Comparison of ENCODE assay signal across 10 cellular contexts in genomic region chr16:11619327-11619851, GRCh38. TPM values are rescaled to one million over a fixed set of nuclear protein-coding genes. Genes with fewer than 3 reads are reported as not detected.
A peak's percentile ranks its signal among the peaks of the same experiment; 100 is the strongest.
DNase-seq lines count a peak whose midpoint lies in the region; ATAC-seq, FAIRE-seq and TF ChIP-seq lines count a peak whose summit lies in the region.
"Had no signal": no experiment of that assay in that cellular context is flagged by ENCODE, and none has a peak within 500 bp of the region (broad histone marks: within the 10 kb centered on the region; RNA-seq: fewer than 3 reads in every experiment).

No MANE protein-coding gene starts in this region.

- peaks cover 14 to 16% of the 10 kb centered on the region in 2 experiments for H3K4me1 ChIP-seq in K562 (replicated peaks in 1 of 2; ENCODE audit: control insufficient read depth in 2 of 2, insufficient read depth in 2 of 2, low read length in 2 of 2)
- H3K4me1 ChIP-seq in spleen = peaks cover 20 to 72% (median 54%) of the 10 kb centered on the region in 6 donors
- no peaks in the 10 kb centered on the region for H3K4me1 ChIP-seq in PC-3 (ENCODE audit: insufficient read depth, low read length)

- no peaks in the 10 kb centered on the region for H3K9me2 ChIP-seq in PC-3 (replicated peaks; ENCODE audit: low read length)

- H4K20me1 ChIP-seq in K562 (replicated peaks; ENCODE audit: control insufficient read depth, insufficient read depth, low read length) (no peaks in the 10 kb centered on the region), PC-3 (ENCODE audit: low read length) (no peaks in the 10 kb centered on the region)

- CTCF ChIA-PET in K562 (lab: Yijun Ruan, JAX; ENCODE audit: low intra/inter-chr PET ratio) = no interaction called here
- CTCF ChIA-PET in PC-3 (lab: Charles Lee) = no interaction called here

- in situ Hi-C loops in K562 (cut with MboI) = no loop called here

- no peak for TF ChIP-seq EP300 in K562 (IDR thresholded peaks at IDR 0.05; ENCODE audit: low read length)

- H3K27ac ChIP-seq in K562 (ENCODE audit: extremely low read depth, low read depth, low read length) (no peak overlapping the region), spleen (peak overlapping the region; percentile 42 to 93 (median 72)), PC-3 (ENCODE audit: low read length) (no peak overlapping the region)

- H3K79me2 ChIP-seq in K562 (ENCODE audit: control insufficient read depth, insufficient read depth, low read length) (no peaks in the 10 kb centered on the region), PC-3 (ENCODE audit: low read length) (no peaks in the 10 kb centered on the region)

- intact Hi-C loops in K562 (cut with micrococcal nuclease) = no loop called here
- intact Hi-C loops in spleen (cut with DNase I; ENCODE audit: low total_unique reads) = no loop called here
- intact Hi-C loops in PC-3 (cut with micrococcal nuclease) = no loop called here

- no peak for TF ChIP-seq CTCF in K562 (IDR thresholded peaks at IDR 0.05 in 2 of 3, conservative IDR thresholded peaks at IDR 0.05 in 1 of 3; ENCODE audit: insufficient read depth in 2 of 3, low read depth in 1 of 3, low read length in 3 of 3)
- no peak for TF ChIP-seq CTCF in spleen (IDR thresholded peaks at IDR 0.05 in 8 of 11, conservative IDR thresholded peaks at IDR 0.05 in 3 of 11)
- TF ChIP-seq CTCF in PC-3 (conservative IDR thresholded peaks at IDR 0.05; ENCODE audit: low read depth, low read length) = no peak

- H3K4me2 ChIP-seq in K562 (ENCODE audit: insufficient read depth, low read length) (no peak overlapping the region), PC-3 (ENCODE audit: low read length) (no peak overlapping the region)

- no peak overlapping the region for H3K9ac ChIP-seq in K562 (ENCODE audit: insufficient read depth in 1 of 2, low read depth in 2 of 2, low read length in 2 of 2)
- no peak overlapping the region for H3K9ac ChIP-seq in PC-3 (ENCODE audit: low read length)

- TF ChIP-seq RAD21 in K562 (CRISPR knock-in tag; conservative IDR thresholded peaks at IDR 0.05 in 1 of 2, IDR thresholded peaks at IDR 0.05 in 1 of 2) = no peak

- BruUV-seq in K562 (replicated peaks; lab: Mats Ljungman, UMichigan) (no TSS peak), PC-3 (replicated peaks; lab: Mats Ljungman, UMichigan) (no TSS peak)

- H3F3A ChIP-seq in PC-3 (ENCODE audit: low read length, unreplicated experiment) = no peaks in the 10 kb centered on the region

- no peaks in the 10 kb centered on the region for H3K27me3 ChIP-seq in K562 (ENCODE audit: control insufficient read depth in 2 of 2, insufficient read depth in 2 of 2, low read length in 2 of 2)
- H3K27me3 ChIP-seq in spleen (replicated peaks in 1 of 7) = no peaks in the 10 kb centered on the region
- no peaks in the 10 kb centered on the region for H3K27me3 ChIP-seq in PC-3 (ENCODE audit: low read length)

- ATAC-seq in K562 (no peak), PC-3 (no peak)

- H3K36me3 ChIP-seq in K562 (ENCODE audit: control insufficient read depth, insufficient read depth, low read length) = no peaks in the 10 kb centered on the region
- H3K36me3 ChIP-seq in spleen = no peaks in the 10 kb centered on the region
- no peaks in the 10 kb centered on the region for H3K36me3 ChIP-seq in PC-3 (ENCODE audit: low read depth, low read length)

- no peak overlapping the region for H3K4me3 ChIP-seq in Jurkat, Clone E6-1 (ENCODE audit: low read length)
- H3K4me3 ChIP-seq in K562 (no peak overlapping the region), spleen (no peak overlapping the region), PC-3 (ENCODE audit: low read length) (no peak overlapping the region)

- WGBS in K562 (ENCODE audit: insufficient coverage, low coverage, missing lambda C conversion rate) = 65% methylated on average over 2 of the region's 2 CpGs
- WGBS in spleen, 5 donors = 42 to 58% (median 51%) methylated on average over 2 of the region's 2 CpGs

- FAIRE-seq in K562 (lab: Jason Lieb, UNC) (no peak), urothelium cell line (lab: Jason Lieb, UNC) (no peak)
- FAIRE-seq: frontal cortex had no signal

- POLR2A ChIA-PET in K562 (lab: Yijun Ruan, JAX) = interaction anchor here (0.6 kb wide), 3 partner anchors 88 to 1182 kb away, joined by 3 to 4 read pairs (median 3); no protein-coding TSS in a partner anchor
- POLR2A ChIA-PET in PC-3 (lab: Charles Lee; ENCODE audit: unreplicated experiment) = no interaction called here

- TF ChIP-seq POLR2A in K562 (conservative IDR thresholded peaks at IDR 0.05) = no peak
- TF ChIP-seq POLR2A in spleen (IDR thresholded peaks at IDR 0.05) = no peak

- H3K9me1 ChIP-seq in K562 (ENCODE audit: control insufficient read depth, insufficient read depth, low read length) = no peaks in the 10 kb centered on the region

- H3K9me3 ChIP-seq in K562 (replicated peaks; ENCODE audit: control insufficient read depth, insufficient read depth, low read depth, low read length) = no peaks in the 10 kb centered on the region; the same call in 1 of the 2 replicates
- peaks cover 0 to 6% (median 0%) of the 10 kb centered on the region in 8 donors for H3K9me3 ChIP-seq in spleen
- H3K9me3 ChIP-seq in PC-3 (ENCODE audit: low read length) = no peaks in the 10 kb centered on the region

- H2AFZ ChIP-seq in K562 (ENCODE audit: low read depth, low read length) (no peak overlapping the region), PC-3 (ENCODE audit: low read length) (no peak overlapping the region)

- DNase-seq in activated T-cell treated with anti-CD3 and anti-CD28 coated beads, Interleukin-2, amount 50 U/mL, for 1 hour = peak; percentile 31
- no peak for DNase-seq in activated T-cell treated with anti-CD3 and anti-CD28 coated beads for 4 hours
- DNase-seq in Jurkat, Clone E6-1 (ENCODE audit: low read depth, low spot score) = peak; percentile 49
- DNase-seq in K562 (ENCODE audit: extremely low read depth in 1 of 4, low spot score in 3 of 4) = no peak
- DNase-seq in spleen = peak; percentile 81
- no peak for DNase-seq in stimulated activated CD8-positive, alpha-beta memory T cell treated with anti-CD3 and anti-CD28 coated beads, Interleukin-4, amount 100 ng/mL, for 48 hours
- DNase-seq in PC-3 = no peak
- no peak for DNase-seq in urothelium cell line (ENCODE audit: low spot score)
- DNase-seq: H7 had no signal

TF ChIP-seq in K562, 482 proteins besides CTCF, POLR2A, EP300 and RAD21 (continues in another document):
- no peak for TF ChIP-seq HDAC8 (tag; IDR thresholded peaks at IDR 0.05)

RNA-seq across cellular contexts. Expression of gene LITAF, which starts 32.7 kb away (rescaled TPM):
- polyA plus RNA-seq in Jurkat, Clone E6-1 (2012; ENCODE audit: insufficient read depth, insufficient read length) = 21.0 TPM
- 1.8 and 3.5 TPM in 2 replicates for total RNA-seq in K562 (2011; cell fraction: chromatin; rRNA removed; ENCODE audit: low replicate concordance)
- total RNA-seq in K562 (2011; cell fraction: nucleolus; rRNA removed) = 1.3 and 2.8 TPM in 2 replicates
- 1.2 and 3.2 TPM in 2 replicates for total RNA-seq in K562 (2011; cell fraction: nucleoplasm; rRNA removed)
- total RNA-seq in K562 (2014; rRNA removed) (4.1 and 6.2 TPM in 2 replicates), K562 (2014; rRNA removed; fragmentation: Illumina TruSeq; extraction: Trizol) (7.5 and 10.0 TPM in 2 replicates), K562 (2015; rRNA removed; fragmentation: Illumina TruSeq; extraction: Trizol) (11.1 and 11.9 TPM in 2 replicates), K562 (2021) (10.8 and 13.9 TPM in 2 replicates), spleen (100 to 1,000 TPM; 114 to 312 (median 190) TPM), PC-3 (2014; rRNA removed) (12.8 and 13.1 TPM in 2 replicates)
- polyA plus RNA-seq in K562 (2011; rRNA removed) (4.4 and 7.8 TPM in 2 replicates), K562 (2014; fragmentation: Illumina TruSeq; extraction: Trizol) (14.1 and 14.8 TPM in 2 replicates), K562 (2014; fragmentation: Nextera tagmentation; extraction: Ambion mirVana) (10 to 100 TPM; 14.9 to 17.8 TPM), K562 (2014; rRNA removed) (4.9 and 6.8 TPM in 2 replicates), spleen (10 to 100 TPM; 55.8 to 87.4 (median 58.9) TPM)
- 15.6 and 16.4 TPM in 2 replicates for polyA plus RNA-seq in K562 (2011; cell fraction: cytosol; rRNA removed)
- polyA plus RNA-seq in K562 (2011; cell fraction: nucleus; rRNA removed) = 4.4 and 4.7 TPM in 2 replicates
- polyA plus RNA-seq in K562 (2012) = 14.5 and 40.7 TPM in 2 replicates
- 2.9 and 3.1 TPM in 2 replicates for polyA minus RNA-seq in K562 (2011; rRNA and poly(A)+ RNA removed)
- 2.1 and 4.6 TPM in 2 replicates for polyA minus RNA-seq in K562 (2011; cell fraction: cytosol; rRNA and poly(A)+ RNA removed)
- polyA minus RNA-seq in K562 (2011; cell fraction: nucleus; rRNA and poly(A)+ RNA removed) = 1.2 and 2.2 TPM in 2 replicates

RNA-seq across cellular contexts. Expression of gene SNN, which starts 48.9 kb away (rescaled TPM):
- 25.4 TPM for polyA plus RNA-seq in Jurkat, Clone E6-1 (2012; ENCODE audit: insufficient read depth, insufficient read length)
- 0.81 and 2.2 TPM in 2 replicates for total RNA-seq in K562 (2011; cell fraction: chromatin; rRNA removed; ENCODE audit: low replicate concordance)
- 1.7 and 2.0 TPM in 2 replicates for total RNA-seq in K562 (2011; cell fraction: nucleolus; rRNA removed)
- total RNA-seq in K562 (2011; cell fraction: nucleoplasm; rRNA removed) = 1.8 and 2.4 TPM in 2 replicates
- total RNA-seq in K562 (2014; rRNA removed) = 1.4 and 2.4 TPM in 2 replicates
- total RNA-seq in K562 (2014; rRNA removed; fragmentation: Illumina TruSeq; extraction: Trizol) = 1.5 and 1.6 TPM in 2 replicates
- 2.8 and 3.0 TPM in 2 replicates for total RNA-seq in K562 (2015; rRNA removed; fragmentation: Illumina TruSeq; extraction: Trizol)
- total RNA-seq in K562 (2021) = 2.0 and 2.9 TPM in 2 replicates
- 2.2 and 2.3 TPM in 2 replicates for polyA plus RNA-seq in K562 (2011; rRNA removed)
- polyA plus RNA-seq in K562 (2011; cell fraction: cytosol; rRNA removed) = 2.3 and 2.9 TPM in 2 replicates
- 1.2 and 2.1 TPM in 2 replicates for polyA plus RNA-seq in K562 (2011; cell fraction: nucleus; rRNA removed)
- 3.0 and 3.7 TPM in 2 replicates for polyA plus RNA-seq in K562 (2012)
- polyA plus RNA-seq in K562 (2014; fragmentation: Illumina TruSeq; extraction: Trizol) = 1.9 and 2.6 TPM in 2 replicates
- polyA plus RNA-seq in K562 (2014; fragmentation: Nextera tagmentation; extraction: Ambion mirVana) = under 1 TPM; 0.07 to 0.22 TPM
- 1.9 and 2.5 TPM in 2 replicates for polyA plus RNA-seq in K562 (2014; rRNA removed)
- 1.4 TPM in 2 replicates for polyA minus RNA-seq in K562 (2011; rRNA and poly(A)+ RNA removed)
- polyA minus RNA-seq in K562 (2011; cell fraction: cytosol; rRNA and poly(A)+ RNA removed) = 0.67 and 1.7 TPM in 2 replicates
- polyA minus RNA-seq in K562 (2011; cell fraction: nucleus; rRNA and poly(A)+ RNA removed) = 0.94 and 2.0 TPM in 2 replicates
- total RNA-seq in spleen = 10 to 100 TPM; 44.5 to 59.5 (median 49.1) TPM
- 10 to 100 TPM; 22.3 to 53.7 (median 25.1) TPM for polyA plus RNA-seq in spleen
- total RNA-seq in PC-3 (2014; rRNA removed) = 4.3 and 5.4 TPM in 2 replicates

Comparison
In these comparisons a context has a peak if more than half of its experiments do, and no peak if none do; other contexts are left out.
1. DNase-seq: peak in activated T-cell treated with anti-CD3 and anti-CD28 coated beads, Interleukin-2, amount 50 U/mL, for 1 hour (single experiment), Jurkat, Clone E6-1 (single experiment) and spleen (single experiment); none in activated T-cell treated with anti-CD3 and anti-CD28 coated beads for 4 hours (single experiment), K562 (0 of 4), stimulated activated CD8-positive, alpha-beta memory T cell treated with anti-CD3 and anti-CD28 coated beads, Interleukin-4, amount 100 ng/mL, for 48 hours (single experiment), PC-3 (single experiment) and urothelium cell line (single experiment).
2. H3K27ac ChIP-seq: peak in spleen (8 of 8); none in K562 (single experiment) and PC-3 (single experiment).